Comparison of ENCODE assay signal across 8 cellular contexts in the genomic region with DNA sequence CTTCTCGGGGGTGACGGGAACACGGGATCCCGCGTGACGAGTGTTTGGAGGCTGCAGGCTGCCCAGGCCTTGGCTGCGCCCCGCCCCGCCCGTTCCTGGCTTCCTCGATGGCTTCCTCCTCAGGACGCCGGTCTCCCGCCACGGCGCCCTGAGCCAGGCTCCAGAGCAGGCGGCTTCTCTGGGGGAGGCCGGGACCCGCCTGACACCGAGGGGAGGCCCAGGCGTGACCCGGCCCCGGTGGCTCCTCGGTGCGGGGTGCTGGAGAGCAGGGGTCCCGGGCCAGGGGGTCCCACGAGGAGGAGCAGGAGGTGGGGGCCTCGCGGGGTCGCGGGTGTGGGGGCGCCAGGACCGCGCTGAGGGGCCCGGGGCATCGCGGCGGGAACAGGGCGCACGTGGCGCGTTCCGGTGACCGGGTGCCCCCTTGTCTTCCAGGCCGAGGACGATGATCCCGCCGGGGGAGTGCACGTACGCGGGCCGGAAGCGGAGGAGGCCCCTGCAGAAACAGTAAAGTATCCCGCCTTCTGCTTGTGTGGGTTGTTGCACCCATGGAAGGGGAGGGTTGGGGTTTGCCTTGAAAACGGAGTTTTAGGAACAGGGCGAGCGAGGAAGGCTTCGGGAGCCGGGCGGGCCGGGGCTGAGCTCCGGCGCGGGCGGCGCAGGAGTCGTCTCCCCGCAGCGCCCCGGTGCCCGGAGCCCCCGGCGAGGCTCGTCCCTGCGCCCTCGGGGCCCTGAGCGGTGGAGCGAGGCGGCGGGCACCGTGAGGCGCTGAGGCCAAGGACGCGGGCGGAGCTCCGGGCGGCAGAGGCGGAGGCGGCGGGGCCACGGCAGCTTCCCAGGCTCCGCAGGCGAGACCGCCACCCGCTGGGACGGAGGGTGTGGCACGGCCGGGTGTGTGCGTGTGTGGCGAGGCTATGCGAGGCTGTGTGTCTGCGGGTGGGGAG. TPM values are rescaled to one million over a fixed set of nuclear protein-coding genes. Genes with fewer than 3 reads are reported as not detected.
DNase-seq lines count a peak whose midpoint lies in the region; ATAC-seq and TF ChIP-seq lines count a peak whose summit lies in the region.

No MANE protein-coding gene starts in this region.

- H3K9me3 ChIP-seq in HUES64 (ENCODE audit: insufficient read depth, low read depth, low read length) (no peaks in the 10 kb centered on the region), neuronal stem cell (replicated peaks in 1 of 2; ENCODE audit: control insufficient read depth in 2 of 2, insufficient read depth in 1 of 2, low read depth in 1 of 2, low read length in 2 of 2) (peaks cover 5 to 10% of the 10 kb centered on the region in 2 donors)

- H3K18ac ChIP-seq in neuronal stem cell (ENCODE audit: low read length), result peak overlapping the region; percentile 89

- ATAC-seq in HG03378 (IDR thresholded peaks at IDR 0.05; ENCODE audit: unreplicated experiment), result no peak

- peak overlapping the region; percentile 77 for H2AFZ ChIP-seq in neuronal stem cell (ENCODE audit: low read length)

- no peaks in the 10 kb centered on the region for H3K36me3 ChIP-seq in HUES64 (ENCODE audit: insufficient read depth, low read length)
- no peaks in the 10 kb centered on the region for H3K36me3 ChIP-seq in neuronal stem cell (replicated peaks in 1 of 2; ENCODE audit: control insufficient read depth in 2 of 2, insufficient read depth in 2 of 2, low read length in 2 of 2)

- peak overlapping the region; percentile 56 for H3K14ac ChIP-seq in neuronal stem cell (ENCODE audit: low read length)

- H3K79me1 ChIP-seq in neuronal stem cell (ENCODE audit: low read depth, low read length), result no peaks in the 10 kb centered on the region

- H4K8ac ChIP-seq in neuronal stem cell (ENCODE audit: low read depth, low read length), result peak overlapping the region; percentile 65

- TF ChIP-seq CTCF in fibroblast of mammary gland (conservative IDR thresholded peaks at IDR 0.05; ENCODE audit: control insufficient read depth, insufficient read depth, low read depth, low read length), result no peak

- no peak overlapping the region for H2BK15ac ChIP-seq in neuronal stem cell (ENCODE audit: low read length)

- WGBS in HUES64, result 28% methylated on average over 102 of the region's 102 CpGs
- no CpG with 5 or more reads among the region's 102 CpGs for WGBS in neuronal stem cell (ENCODE audit: extremely low coverage in 2 of 2, insufficient read length in 2 of 2, insufficient replicate concordance in 1 of 2), 2 donors

- H4K91ac ChIP-seq in neuronal stem cell (ENCODE audit: low read depth, low read length, poor library complexity), result no peak overlapping the region

- peaks cover 13% of the 10 kb centered on the region for H3K4me1 ChIP-seq in HUES64 (ENCODE audit: insufficient read depth, low read length)
- H3K4me1 ChIP-seq in neuronal stem cell (ENCODE audit: control insufficient read depth in 2 of 2, insufficient read depth in 1 of 2, low read depth in 1 of 2, low read length in 2 of 2), result peaks cover 3 to 14% of the 10 kb centered on the region in 2 donors

- peak overlapping the region; percentile 26 for H2BK5ac ChIP-seq in neuronal stem cell (ENCODE audit: low read length)

- DNase-seq in NCI-H2107 (lab: John Stamatoyannopoulos, UW) (peak; percentile 8), NCI-H2107 treated with DMSO at 0.1 percent for 48 hours (lab: John Stamatoyannopoulos, UW; ENCODE audit: unreplicated experiment) (no peak), activated T-cell treated with anti-CD3 and anti-CD28 coated beads for 1 hour (ENCODE audit: low read depth) (peak; percentile 23), fibroblast of mammary gland (ENCODE audit: low read depth) (peak; percentile 46), neuronal stem cell (ENCODE audit: low spot score) (no peak), NCI-H146 (lab: John Stamatoyannopoulos, UW) (no peak)

- peak overlapping the region; percentile 85 for H2AK5ac ChIP-seq in neuronal stem cell (ENCODE audit: low read depth, low read length)

- H3K9ac ChIP-seq in HUES64 (ENCODE audit: low read depth, low read length), result peak overlapping the region; percentile 30; the same call in 1 of the 2 replicates
- H3K9ac ChIP-seq in neuronal stem cell (ENCODE audit: low read depth, low read length, poor library complexity), result peak overlapping the region; percentile 60

- peak overlapping the region; percentile 80 for H3K4me2 ChIP-seq in neuronal stem cell (ENCODE audit: insufficient read depth, low read length, poor library complexity, severe bottlenecking)

- peak overlapping the region; percentile 69 for H2BK12ac ChIP-seq in neuronal stem cell (ENCODE audit: low read length)

- H3K23ac ChIP-seq in neuronal stem cell (ENCODE audit: low read depth, low read length, poor library complexity), result peak overlapping the region; percentile 4

- H3K27ac ChIP-seq in HUES64 (ENCODE audit: low read depth, low read length), result no peak overlapping the region
- H3K27ac ChIP-seq in neuronal stem cell (replicated peaks; ENCODE audit: low read length), result no peak overlapping the region

- H2BK120ac ChIP-seq in neuronal stem cell (ENCODE audit: low read depth, low read length), result peak overlapping the region; percentile 17

- H3K4me3 ChIP-seq in HUES64 (ENCODE audit: low read length), result peak overlapping the region; percentile 46
- H3K4me3 ChIP-seq in fibroblast of mammary gland (ENCODE audit: control insufficient read depth, low read depth, low read length), result peak overlapping the region; percentile 30
- H3K4me3 ChIP-seq in neuronal stem cell (ENCODE audit: low read length in 2 of 2), result peak overlapping the region in 1 of 2 donors; percentile 74

- H3K27me3 ChIP-seq in HUES64 (ENCODE audit: insufficient read depth, low read length) (peaks cover 26% of the 10 kb centered on the region), neuronal stem cell (ENCODE audit: control insufficient read depth in 3 of 3, insufficient read depth in 3 of 3, low read depth in 1 of 3, low read length in 3 of 3) (peaks cover 2 to 19% (median 6%) of the 10 kb centered on the region in 3 experiments)

- no peak overlapping the region for H3K4ac ChIP-seq in neuronal stem cell (ENCODE audit: low read length)

RNA-seq across cellular contexts. Expression of a gene that starts 22.2 kb away (rescaled TPM):
- polyA plus RNA-seq in HUES64 (2013, experiment 1 of 2), result 0.45 TPM
- polyA plus RNA-seq in HUES64 (2013, experiment 2 of 2), result 0.44 TPM
- polyA plus RNA-seq in neuronal stem cell (2013, experiment 1 of 2), result 0.26 TPM
- polyA plus RNA-seq in neuronal stem cell (2013, experiment 2 of 2), result 0.28 TPM

Comparison
In these comparisons a context has a peak if more than half of its experiments do, and no peak if none do; other contexts are left out.
1. DNase-seq: peak in NCI-H2107 (single experiment), activated T-cell treated with anti-CD3 and anti-CD28 coated beads for 1 hour (single experiment) and fibroblast of mammary gland (single experiment); none in NCI-H2107 treated with DMSO at 0.1 percent for 48 hours (single experiment), neuronal stem cell (single experiment) and NCI-H146 (single experiment).